10 cellular contexts compared by ENCODE assay signal in genomic region chr7:115475774-115476407, GRCh38.
A peak's percentile ranks its signal among the peaks of the same experiment; 100 is the strongest.
DNase-seq lines count a peak whose midpoint lies in the region; ATAC-seq and TF ChIP-seq lines count a peak whose summit lies in the region.
"Had no signal": no experiment of that assay in that cellular context is flagged by ENCODE, and none has a peak within 500 bp of the region (broad histone marks: within the 10 kb centered on the region; RNA-seq: fewer than 3 reads in every experiment).

No MANE protein-coding gene starts in this region.

- CTCF ChIA-PET in PC-9 (lab: Charles Lee): interaction anchor here (0.7 kb wide), 1 partner anchor 355 kb away, joined by 4 read pairs; no protein-coding TSS in a partner anchor

- POLR2A ChIA-PET in PC-9 (lab: Charles Lee; ENCODE audit: unreplicated experiment): no interaction called here

- no peak overlapping the region for H3K9ac ChIP-seq in iPS-20b (ENCODE audit: low read depth, low read length)

- no peak overlapping the region for H3K27ac ChIP-seq in PC-9
- H3K27ac ChIP-seq in iPS-20b (ENCODE audit: low read length): no peak overlapping the region
- H3K27ac ChIP-seq: dorsolateral prefrontal cortex, neutrophil had no signal

- no peaks in the 10 kb centered on the region for H3K9me2 ChIP-seq in PC-9 (ENCODE audit: insufficient read depth)

- H3K27me3 ChIP-seq in PC-9 (ENCODE audit: insufficient read depth, low read depth): no peaks in the 10 kb centered on the region
- H3K27me3 ChIP-seq in iPS-20b (ENCODE audit: insufficient read depth, low read length): peaks cover 41% of the 10 kb centered on the region

- no peaks in the 10 kb centered on the region for H4K20me1 ChIP-seq in PC-9 (ENCODE audit: insufficient read depth)

- H3K36me3 ChIP-seq in PC-9 (ENCODE audit: low read depth) (no peaks in the 10 kb centered on the region), iPS-20b (ENCODE audit: insufficient read depth, low read depth, low read length) (no peaks in the 10 kb centered on the region)
- H3K36me3 ChIP-seq: neutrophil had no signal

- TF ChIP-seq CTCF in AG09309 (IDR thresholded peaks at IDR 0.05; ENCODE audit: control insufficient read depth, insufficient read depth, low read depth, low read length, missing control alignments): peak; percentile 24
- no peak for TF ChIP-seq CTCF in PC-9 (conservative IDR thresholded peaks at IDR 0.05)

- H3K4me1 ChIP-seq in PC-9 (replicated peaks; ENCODE audit: insufficient read depth): no peaks in the 10 kb centered on the region
- H3K4me1 ChIP-seq in iPS-20b (ENCODE audit: insufficient read depth, low read length): peaks cover 11% of the 10 kb centered on the region; the same call in 1 of the 2 replicates

- no peak overlapping the region for H3K4me2 ChIP-seq in PC-9

- H3K9me3 ChIP-seq in PC-9 (ENCODE audit: insufficient read depth, low read depth) (no peaks in the 10 kb centered on the region), iPS-20b (ENCODE audit: insufficient read depth, low read depth, low read length) (no peaks in the 10 kb centered on the region)
- H3K9me3 ChIP-seq: neutrophil had no signal

- no TSS peak for BruUV-seq in PC-9 (replicated peaks; lab: Mats Ljungman, UMichigan)

- no peaks in the 10 kb centered on the region for H3F3A ChIP-seq in PC-9 (ENCODE audit: insufficient read depth, low read depth)

- intact Hi-C loops in PC-9 (cut with micrococcal nuclease; ENCODE audit: unreplicated experiment): no loop called here

- ATAC-seq in GM18498 (IDR thresholded peaks at IDR 0.05; ENCODE audit: unreplicated experiment) (peak; percentile 66), HG03097 (IDR thresholded peaks at IDR 0.05; ENCODE audit: low FRiP score, unreplicated experiment) (no peak)

- no peaks in the 10 kb centered on the region for H3K79me2 ChIP-seq in PC-9 (ENCODE audit: low read depth)

- peak overlapping the region; percentile 18; the same call in 1 of the 2 replicates for H2AFZ ChIP-seq in PC-9

- DNase-seq in AG09309 (ENCODE audit: low read depth) (no peak), PC-9 (no peak), cerebellum (ENCODE audit: low spot score) (no peak), NCI-H226 (no peak), NCI-H2196 treated with DMSO at 0.1 percent for 48 hours (lab: John Stamatoyannopoulos, UW; ENCODE audit: unreplicated experiment) (no peak)

- H3K4me3 ChIP-seq in AG09309 (ENCODE audit: control insufficient read depth, low read depth, low read length) (no peak overlapping the region), PC-9 (no peak overlapping the region), iPS-20b (ENCODE audit: low read length) (peak overlapping the region; percentile 78; the same call in 1 of the 2 replicates)
